1 cellular context compared by ENCODE assay signal in the genomic region with DNA sequence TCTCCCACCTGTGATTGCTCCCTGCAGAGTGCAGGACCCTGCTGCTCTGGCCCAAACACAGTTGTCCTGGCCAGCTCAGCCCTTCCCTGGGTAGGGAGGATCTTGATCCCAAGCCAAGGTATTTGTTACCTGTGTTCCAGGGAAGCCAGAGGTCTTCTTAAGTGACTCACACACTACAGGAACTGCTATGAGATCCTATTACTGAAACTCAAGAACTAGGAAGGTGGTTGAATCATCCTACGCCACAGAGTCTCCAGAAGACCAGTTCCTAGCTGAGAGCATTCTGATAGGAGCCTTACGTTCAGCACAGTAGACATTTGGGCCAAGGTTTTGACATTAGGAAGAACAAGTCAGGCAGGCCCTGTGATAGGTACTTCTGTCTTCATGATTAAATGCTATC.
TF ChIP-seq lines count a peak whose summit lies in the region.

No MANE protein-coding gene starts in this region.

TF ChIP-seq in Ishikawa, 13 proteins besides CTCF, POLR2A, EP300 and RAD21 (continued from another document):
- TF ChIP-seq ZBTB7A (IDR thresholded peaks at IDR 0.05; ENCODE audit: low read depth) (peak; percentile 74; the same call in 1 of the 2 replicates), CREB1 (IDR thresholded peaks at IDR 0.05; ENCODE audit: low read depth) (no peak)
TF ChIP-seq in Ishikawa: peak in this region for 6.
